Comparison of ENCODE assay signal across 8 cellular contexts in genomic region chr9:132114102-132114707, GRCh38. TPM values are rescaled to one million over a fixed set of nuclear protein-coding genes. Genes with fewer than 3 reads are reported as not detected.
DNase-seq lines count a peak whose midpoint lies in the region; ATAC-seq and TF ChIP-seq lines count a peak whose summit lies in the region.

No MANE protein-coding gene starts in this region.

- no peak overlapping the region for H3K4me2 ChIP-seq in Karpas-422 (ENCODE audit: low read depth, low read length, poor library complexity, severe bottlenecking)

- 30% methylated on average over 18 of the region's 18 CpGs for WGBS in psoas muscle, 3 donors

- peaks cover 2 to 4% of the 10 kb centered on the region in 2 donors for H3K9me3 Mint-ChIP-seq in activated T-cell treated with anti-CD3 and anti-CD28 coated beads, Interleukin-2, amount 50 U/mL, for 72 hours

- in situ Hi-C loops in ACHN (cut with HindIII; ENCODE audit: low pct_ligation_motif_present, low pct_unique_long_range_greater_than_20kb, low sequenced_read_pairs), result no loop called here

- H3K9ac ChIP-seq in Karpas-422 (ENCODE audit: low read length), result no peak overlapping the region

- intact Hi-C loops in psoas muscle (cut with DNase I), result no loop called here

- peak; percentile 68 for DNase-seq in ACHN
- DNase-seq in Karpas-422, result peak; percentile 56
- peak; percentile 51 to 59 for DNase-seq in activated T-cell treated with anti-CD3 and anti-CD28 coated beads, Interleukin-2, amount 50 U/mL, for 72 hours
- peak; percentile 76 to 89 for DNase-seq in cardiac muscle cell (ENCODE audit: low read depth in 1 of 2, low spot score in 1 of 2)
- DNase-seq in psoas muscle, result peak; percentile 52 to 71
- DNase-seq in NCI-H1092 treated with DMSO at 0.1 percent for 48 hours (lab: John Stamatoyannopoulos, UW), result no peak
- DNase-seq in coronary artery (ENCODE audit: low spot score), result no peak

- H3K27ac Mint-ChIP-seq in activated T-cell treated with anti-CD3 and anti-CD28 coated beads, Interleukin-2, amount 50 U/mL, for 72 hours, result no peak overlapping the region

- TF ChIP-seq CTCF in cardiac muscle cell (IDR thresholded peaks at IDR 0.05; ENCODE audit: low read depth, low read length) (no peak), psoas muscle (IDR thresholded peaks at IDR 0.05) (no peak), coronary artery (IDR thresholded peaks at IDR 0.05) (no peak)

- no peak overlapping the region for H2AFZ ChIP-seq in Karpas-422 (ENCODE audit: low read length)

- H3K4me1 ChIP-seq in Karpas-422 (ENCODE audit: low read length) (no peaks in the 10 kb centered on the region), cardiac muscle cell (ENCODE audit: low read depth) (no peaks in the 10 kb centered on the region), psoas muscle (no peaks in the 10 kb centered on the region)

- no peaks in the 10 kb centered on the region for H3K9me3 ChIP-seq in Karpas-422 (ENCODE audit: low read length)
- H3K9me3 ChIP-seq in cardiac muscle cell (ENCODE audit: low read depth), result no peaks in the 10 kb centered on the region
- H3K9me3 ChIP-seq in psoas muscle, result no peaks in the 10 kb centered on the region

- no peak overlapping the region for H3K27ac ChIP-seq in Karpas-422 (ENCODE audit: low read length)
- H3K27ac ChIP-seq in cardiac muscle cell, result no peak overlapping the region
- H3K27ac ChIP-seq in psoas muscle, result no peak overlapping the region
- no peak overlapping the region for H3K27ac ChIP-seq in coronary artery

- peak in 1 of 2 donors; percentile 38 for ATAC-seq in activated T-cell treated with anti-CD3 and anti-CD28 coated beads, Interleukin-2, amount 50 U/mL, for 72 hours (replicated peaks in 1 of 2)
- ATAC-seq in psoas muscle (peak; percentile 72 to 83 (median 77)), GM19023 (IDR thresholded peaks at IDR 0.05; ENCODE audit: unreplicated experiment) (no peak)

- H4K20me1 ChIP-seq in Karpas-422 (ENCODE audit: insufficient read depth, low read depth, low read length), result peaks cover 4% of the 10 kb centered on the region; the same call in 1 of the 2 replicates

- H3K36me3 ChIP-seq in Karpas-422 (ENCODE audit: insufficient read depth, low read length), result no peaks in the 10 kb centered on the region
- no peaks in the 10 kb centered on the region for H3K36me3 ChIP-seq in cardiac muscle cell
- H3K36me3 ChIP-seq in psoas muscle (ENCODE audit: insufficient read depth in 1 of 2, low read depth in 1 of 2), result no peaks in the 10 kb centered on the region

- no peaks in the 10 kb centered on the region for H3K27me3 ChIP-seq in Karpas-422 (ENCODE audit: low read length)
- peaks cover 31% of the 10 kb centered on the region for H3K27me3 ChIP-seq in cardiac muscle cell
- H3K27me3 ChIP-seq in psoas muscle (ENCODE audit: insufficient read depth in 3 of 3, low read length in 2 of 3), result peaks cover 0 to 15% (median 7%) of the 10 kb centered on the region in 3 donors

- H3K9me2 ChIP-seq in Karpas-422 (replicated peaks; ENCODE audit: insufficient read depth, low read length), result no peaks in the 10 kb centered on the region

- H3K4me1 Mint-ChIP-seq in activated T-cell treated with anti-CD3 and anti-CD28 coated beads, Interleukin-2, amount 50 U/mL, for 72 hours (ENCODE audit: low read depth), result no peaks in the 10 kb centered on the region

- H3K36me3 Mint-ChIP-seq in activated T-cell treated with anti-CD3 and anti-CD28 coated beads, Interleukin-2, amount 50 U/mL, for 72 hours (ENCODE audit: insufficient read depth in 2 of 2), result no peaks in the 10 kb centered on the region

- H3K4me3 ChIP-seq in Karpas-422 (ENCODE audit: low read length) (no peak overlapping the region), cardiac muscle cell (no peak overlapping the region), psoas muscle (no peak overlapping the region), coronary artery (no peak overlapping the region)

- peaks cover 71% of the 10 kb centered on the region for H3K27me3 Mint-ChIP-seq in activated T-cell treated with anti-CD3 and anti-CD28 coated beads, Interleukin-2, amount 50 U/mL, for 72 hours (ENCODE audit: low read depth)

- no peaks in the 10 kb centered on the region for H3K79me2 ChIP-seq in Karpas-422 (ENCODE audit: low read length)

- no peak overlapping the region for H3K4me3 Mint-ChIP-seq in activated T-cell treated with anti-CD3 and anti-CD28 coated beads, Interleukin-2, amount 50 U/mL, for 72 hours

RNA-seq across cellular contexts. Expression of gene MED27, which starts 34.5 kb away (rescaled TPM):
- 14.7 and 19.8 TPM in 2 replicates for total RNA-seq in Karpas-422 (2014; rRNA removed; shearing (Covaris generic); ENCODE audit: low replicate concordance)
- total RNA-seq in activated T-cell treated with anti-CD3 and anti-CD28 coated beads, Interleukin-2, amount 50 U/mL, for 72 hours, result 10 to 100 TPM; 29.0 to 30.5 TPM
- total RNA-seq in cardiac muscle cell (18.3 and 30.2 TPM in 2 replicates), psoas muscle (10 to 100 TPM; 10.7 to 21.2 (median 14.1) TPM)
- polyA plus RNA-seq in cardiac muscle cell (50.9 and 69.2 TPM in 2 replicates), psoas muscle (10 to 100 TPM; 13.4 to 24.4 (median 17.1) TPM)

RNA-seq across cellular contexts. Expression of gene NTNG2, which starts 47.7 kb away (rescaled TPM):
- 0.40 and 2.5 TPM in 2 replicates for total RNA-seq in Karpas-422 (2014; rRNA removed; shearing (Covaris generic); ENCODE audit: low replicate concordance)
- 1 to 10 TPM; 3.2 to 5.4 TPM for total RNA-seq in activated T-cell treated with anti-CD3 and anti-CD28 coated beads, Interleukin-2, amount 50 U/mL, for 72 hours
- total RNA-seq in cardiac muscle cell (3.1 and 3.5 TPM in 2 replicates), psoas muscle (1 to 10 TPM in 1 of 4 donors, under 1 TPM in 3; 0.20 to 1.3 (median 0.44) TPM)
- polyA plus RNA-seq in cardiac muscle cell (1.7 and 2.5 TPM in 2 replicates), psoas muscle (under 1 TPM; 0.01 to 0.04 (median 0.03) TPM)

Comparison
In these comparisons a context has a peak if more than half of its experiments do, and no peak if none do; other contexts are left out.
1. DNase-seq: peak in ACHN (single experiment), Karpas-422 (single experiment), activated T-cell treated with anti-CD3 and anti-CD28 coated beads, Interleukin-2, amount 50 U/mL, for 72 hours (2 of 2), cardiac muscle cell (2 of 2) and psoas muscle (2 of 2); none in NCI-H1092 treated with DMSO at 0.1 percent for 48 hours (single experiment) and coronary artery (single experiment).